8 cellular contexts compared by ENCODE assay signal in the genomic region with DNA sequence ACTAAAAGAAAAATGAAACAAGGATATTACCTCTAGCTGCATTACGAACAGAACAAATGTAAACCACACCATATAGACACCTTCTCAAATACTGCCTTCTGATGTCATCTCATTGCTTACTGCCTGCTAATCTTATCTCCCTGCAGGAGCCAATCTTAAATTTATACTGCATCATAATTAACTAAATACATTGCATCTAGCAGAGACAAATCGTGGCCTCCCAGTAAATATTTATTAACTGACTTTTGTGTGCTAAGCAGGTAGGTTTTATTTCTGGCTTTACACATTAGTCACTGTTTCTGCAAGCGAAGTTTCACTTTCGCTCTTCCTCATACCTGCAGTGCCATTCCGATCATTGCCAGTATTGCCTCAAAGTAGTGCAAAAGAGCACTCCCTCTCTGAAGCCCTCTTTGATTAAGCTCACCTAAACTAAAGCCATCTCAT.
DNase-seq lines count a peak whose midpoint lies in the region; ATAC-seq and TF ChIP-seq lines count a peak whose summit lies in the region.

No MANE protein-coding gene starts in this region.

- H3K4me3 ChIP-seq in GM12864 (ENCODE audit: low read depth, low read length), result peak overlapping the region; percentile 39; the same call in 1 of the 2 replicates
- no peak overlapping the region for H3K4me3 ChIP-seq in body of pancreas

- TF ChIP-seq CTCF in GM12864 (IDR thresholded peaks at IDR 0.05; ENCODE audit: low read depth, low read length, missing control alignments) (no peak), body of pancreas (IDR thresholded peaks at IDR 0.05) (no peak)

- TF ChIP-seq POLR2A in body of pancreas (IDR thresholded peaks at IDR 0.05), result no peak

- H3K27ac ChIP-seq in body of pancreas, result peak overlapping the region; percentile 35 to 59 (median 54)

- peak; percentile 91 for ATAC-seq in GM21390 (IDR thresholded peaks at IDR 0.05; ENCODE audit: unreplicated experiment)
- ATAC-seq in HG03565 (IDR thresholded peaks at IDR 0.05; ENCODE audit: unreplicated experiment), result peak; percentile 96
- ATAC-seq in body of pancreas, result peak; percentile 34

- no peaks in the 10 kb centered on the region for H3K36me3 ChIP-seq in body of pancreas (replicated peaks in 1 of 2; ENCODE audit: insufficient read depth in 1 of 2, low read depth in 2 of 2)

- H3K27me3 ChIP-seq in body of pancreas, result no peaks in the 10 kb centered on the region

- DNase-seq in GM12864 (ENCODE audit: low read depth) (peak; percentile 52), body of pancreas (peak in 1 of 4 donors; percentile 43), NCI-H526 treated with DMSO at 0.1 percent for 48 hours (lab: John Stamatoyannopoulos, UW) (no peak), cerebellar nuclear complex (lab: John Stamatoyannopoulos, UW) (no peak), OCI-M2 (lab: John Stamatoyannopoulos, UW; ENCODE audit: unreplicated experiment) (no peak)
- DNase-seq in stimulated activated CD4-positive, alpha-beta T cell treated with anti-CD3 and anti-CD28 coated beads, Interleukin-2, amount 100 ng/mL, for 4 hours (ENCODE audit: low read depth), result peak; percentile 35

- H3K4me1 ChIP-seq in body of pancreas, result peaks cover 37% of the 10 kb centered on the region

- WGBS in body of pancreas, 2 donors, result 52 to 58% methylated on average over 5 of the region's 5 CpGs

- intact Hi-C loops in body of pancreas (cut with DNase I), result no loop called here

- no peaks in the 10 kb centered on the region for H3K9me3 ChIP-seq in body of pancreas

Comparison
In these comparisons a context has a peak if more than half of its experiments do, and no peak if none do; other contexts are left out.
1. DNase-seq: peak in GM12864 (single experiment) and stimulated activated CD4-positive, alpha-beta T cell treated with anti-CD3 and anti-CD28 coated beads, Interleukin-2, amount 100 ng/mL, for 4 hours (single experiment); none in NCI-H526 treated with DMSO at 0.1 percent for 48 hours (single experiment), cerebellar nuclear complex (0 of 2) and OCI-M2 (single experiment).
2. ATAC-seq: peak in every context shown above with its lines; median percentile 96 in HG03565; 91 in GM21390; 34 in body of pancreas.